ENCODE assay signal across 14 cellular contexts in genomic region chr9:96056221-96056620, GRCh38.
"Had no signal": no experiment of that assay in that cellular context is flagged by ENCODE, and none has a peak within 500 bp of the region (broad histone marks: within the 10 kb centered on the region; RNA-seq: fewer than 3 reads in every experiment).

No MANE protein-coding gene starts in this region.

- H3K9me3 Mint-ChIP-seq: activated T-cell treated with anti-CD3 and anti-CD28 coated beads, Interleukin-2, amount 50 U/mL, for 4 hours had no signal

- H3K4me3 Mint-ChIP-seq: activated CD4-positive, alpha-beta T cell treated with anti-CD3 and anti-CD28 coated beads for 36 hours; activated CD8-positive, alpha-beta T cell treated with anti-CD3 and anti-CD28 coated beads for 36 hours; activated naive CD8-positive, alpha-beta T cell; activated T-cell treated with anti-CD3 and anti-CD28 coated beads, Interleukin-2, amount 50 U/mL, for 4 hours had no signal

- ATAC-seq: activated CD4-positive, alpha-beta T cell treated with anti-CD3 and anti-CD28 coated beads for 36 hours; pancreas; SK-N-SH treated with all-trans-retinoic acid at 6 μM for 48 hours had no signal

- DNase-seq: activated CD4-positive, alpha-beta T cell treated with anti-CD3 and anti-CD28 coated beads for 36 hours; activated CD8-positive, alpha-beta T cell treated with anti-CD3 and anti-CD28 coated beads for 36 hours; activated effector memory CD4-positive, alpha-beta T cell treated with anti-CD3 and anti-CD28 coated beads, Interleukin-2, amount 50 U/mL, for 16 hours; activated T-cell treated with anti-CD3 and anti-CD28 coated beads, Interleukin-2, amount 50 U/mL, for 4 hours; brain microvascular endothelial cell; cortex of kidney; effector CD8-positive, alpha-beta T cell; islet precursor cell; pancreas; stimulated activated CD4-positive, alpha-beta T cell treated with anti-CD3 and anti-CD28 coated beads, Interleukin-2, amount 100 ng/mL, for 48 hours; stimulated activated naive CD4-positive, alpha-beta T cell; transverse colon had no signal

- H3K27me3 Mint-ChIP-seq: activated CD4-positive, alpha-beta T cell treated with anti-CD3 and anti-CD28 coated beads for 36 hours; activated CD8-positive, alpha-beta T cell treated with anti-CD3 and anti-CD28 coated beads for 36 hours; activated naive CD8-positive, alpha-beta T cell had no signal

- H3K27ac Mint-ChIP-seq: activated CD4-positive, alpha-beta T cell treated with anti-CD3 and anti-CD28 coated beads for 36 hours; activated CD8-positive, alpha-beta T cell treated with anti-CD3 and anti-CD28 coated beads for 36 hours; activated naive CD8-positive, alpha-beta T cell had no signal
